Comparison of ENCODE assay signal across 1 cellular context in the genomic region with DNA sequence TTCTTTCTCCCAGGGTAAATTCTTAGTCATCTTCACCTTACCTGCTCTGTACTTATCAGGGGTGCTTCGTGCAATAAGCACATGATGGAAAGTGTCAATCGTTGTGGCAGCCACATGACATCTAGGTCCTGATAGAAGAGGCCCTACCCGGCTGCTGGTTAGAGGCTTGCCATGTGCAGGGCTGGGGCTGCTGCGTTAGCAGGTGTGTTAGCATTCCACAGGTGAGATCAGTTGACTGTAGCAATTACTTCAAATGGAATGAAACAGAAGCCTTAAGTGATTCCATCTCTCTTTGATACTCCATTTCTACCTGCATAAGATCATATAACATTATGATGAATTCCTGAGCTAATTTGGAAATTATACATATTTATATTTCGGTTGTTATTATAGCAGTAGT.
TF ChIP-seq lines count a peak whose summit lies in the region.

No MANE protein-coding gene starts in this region.

TF ChIP-seq in GM23338, 12 proteins besides CTCF, POLR2A, EP300 and RAD21 (continued from another document):
- TF ChIP-seq JUNB (IDR thresholded peaks at IDR 0.05; ENCODE audit: unreplicated experiment) (no peak), ZNF114 (CRISPR knock-in tag; IDR thresholded peaks at IDR 0.05) (no peak), EZH2 (IDR thresholded peaks at IDR 0.05; ENCODE audit: low read depth, unreplicated experiment) (no peak), EZH2phosphoT487 (IDR thresholded peaks at IDR 0.05; ENCODE audit: unreplicated experiment) (no peak)
